ENCODE assay signal across 16 cellular contexts in the genomic region with DNA sequence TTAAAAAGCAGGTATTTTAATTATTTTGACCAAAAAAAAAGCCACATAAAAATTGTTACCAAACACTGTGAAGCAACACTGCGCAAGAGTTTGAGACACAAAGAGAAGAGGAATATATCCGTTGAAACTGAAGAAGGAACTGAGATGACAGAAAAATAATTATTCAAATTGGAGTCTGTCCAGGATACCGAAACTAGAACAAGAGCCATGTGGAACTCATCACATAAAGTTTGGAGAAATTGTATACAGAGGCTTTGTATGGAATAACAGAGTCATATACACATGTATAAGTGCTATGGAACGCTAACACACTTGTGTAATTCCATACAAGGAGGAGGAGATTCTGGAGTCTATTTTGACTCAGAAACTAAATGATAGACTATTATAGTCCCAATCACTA.
"Had no signal": no experiment of that assay in that cellular context is flagged by ENCODE, and none has a peak within 500 bp of the region (broad histone marks: within the 10 kb centered on the region; RNA-seq: fewer than 3 reads in every experiment).

No MANE protein-coding gene starts in this region.

- ATAC-seq: esophagus mucosa; lower lobe of right lung; pancreas; sciatic nerve; stimulated activated naive CD8-positive, alpha-beta T cell treated with anti-CD3 and anti-CD28 coated beads, Interleukin-15, amount 100 ng/mL, for 72 hours had no signal

- H3K27ac Mint-ChIP-seq: activated CD4-positive, alpha-beta memory T cell treated with anti-CD3 and anti-CD28 coated beads for 36 hours; activated T-cell treated with anti-CD3 and anti-CD28 coated beads, Interleukin-2, amount 50 U/mL, for 24 hours; immature natural killer cell; stimulated activated naive CD8-positive, alpha-beta T cell treated with anti-CD3 and anti-CD28 coated beads, Interleukin-15, amount 100 ng/mL, for 72 hours had no signal

- H3K4me1 Mint-ChIP-seq: immature natural killer cell; stimulated activated naive CD8-positive, alpha-beta T cell treated with anti-CD3 and anti-CD28 coated beads, Interleukin-15, amount 100 ng/mL, for 72 hours had no signal

- H3K36me3 ChIP-seq: lower lobe of right lung, pancreas, thoracic aorta, WERI-Rb-1 had no signal

- H3K4me3 Mint-ChIP-seq: activated CD4-positive, alpha-beta memory T cell treated with anti-CD3 and anti-CD28 coated beads for 36 hours; activated T-cell treated with anti-CD3 and anti-CD28 coated beads, Interleukin-2, amount 50 U/mL, for 24 hours; immature natural killer cell; stimulated activated naive CD8-positive, alpha-beta T cell treated with anti-CD3 and anti-CD28 coated beads, Interleukin-15, amount 100 ng/mL, for 72 hours had no signal

- H3K36me3 Mint-ChIP-seq: activated CD4-positive, alpha-beta memory T cell treated with anti-CD3 and anti-CD28 coated beads for 36 hours; immature natural killer cell had no signal

- H3K27me3 Mint-ChIP-seq: activated CD4-positive, alpha-beta memory T cell treated with anti-CD3 and anti-CD28 coated beads for 36 hours; activated T-cell treated with anti-CD3 and anti-CD28 coated beads, Interleukin-2, amount 50 U/mL, for 24 hours; stimulated activated naive CD8-positive, alpha-beta T cell treated with anti-CD3 and anti-CD28 coated beads, Interleukin-15, amount 100 ng/mL, for 72 hours had no signal

- H3K4me3 ChIP-seq: lower lobe of right lung, pancreas, thoracic aorta had no signal

- H3K4me1 ChIP-seq: lower lobe of right lung, pancreas had no signal

- H3K27ac ChIP-seq: lower lobe of right lung, pancreas, thoracic aorta, WERI-Rb-1 had no signal

- H3K27me3 ChIP-seq: pancreas had no signal

- DNase-seq: activated CD4-positive, alpha-beta memory T cell treated with anti-CD3 and anti-CD28 coated beads for 36 hours; activated effector memory CD4-positive, alpha-beta T cell treated with Interleukin-2 at 50 U/mL for 16 hours; activated naive CD4-positive, alpha-beta T cell treated with anti-CD3 and anti-CD28 coated beads, Interleukin-2, amount 50 U/mL, for 16 hours; activated T-cell treated with anti-CD3 and anti-CD28 coated beads, Interleukin-2, amount 50 U/mL, for 24 hours; foreskin melanocyte; head of caudate nucleus; immature natural killer cell; lower lobe of right lung; midbrain; pancreas; stimulated activated naive CD8-positive, alpha-beta T cell treated with anti-CD3 and anti-CD28 coated beads, Interleukin-15, amount 100 ng/mL, for 72 hours; T-helper 1 cell; WERI-Rb-1 had no signal

- H3K9me3 ChIP-seq: lower lobe of right lung, pancreas, thoracic aorta had no signal
